Comparison of ENCODE assay signal across 15 cellular contexts in the genomic region with DNA sequence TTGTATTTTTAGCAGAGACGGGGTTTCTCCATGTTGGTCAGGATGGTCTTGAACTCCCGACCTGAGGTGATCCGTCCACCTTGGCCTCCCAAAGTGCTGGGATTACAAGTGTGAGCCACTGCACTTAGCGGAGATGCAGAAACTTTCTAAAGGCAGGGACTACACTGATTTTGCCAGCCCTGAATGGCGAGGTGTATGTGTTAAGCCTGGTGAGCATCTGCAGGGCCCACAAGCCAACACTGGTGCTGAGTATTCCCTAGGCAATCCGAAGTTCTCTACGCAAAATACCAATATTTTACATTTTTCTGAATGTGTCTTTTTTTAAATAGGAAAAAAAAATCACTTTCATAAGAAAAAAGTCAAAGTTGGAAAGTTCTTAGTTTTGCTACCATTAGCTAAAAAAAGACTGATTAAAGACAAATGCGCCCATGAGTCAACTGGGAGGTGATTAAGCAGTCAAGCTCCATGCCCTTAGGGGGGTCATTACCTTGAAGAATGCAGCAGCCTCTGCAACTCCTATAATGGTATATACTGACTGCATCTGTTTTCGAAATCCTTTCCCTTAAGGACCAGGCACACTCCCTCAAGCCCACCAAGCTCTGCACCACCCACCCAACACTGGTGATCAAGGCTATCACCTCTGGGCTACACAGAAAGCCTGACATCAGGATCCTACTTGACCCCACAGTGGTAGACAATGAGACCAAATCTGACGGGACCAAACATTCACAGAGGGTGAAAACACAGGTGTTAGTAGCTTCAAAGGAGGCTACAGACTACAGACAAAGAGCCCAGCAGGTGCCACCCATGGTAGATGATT.
A peak's percentile ranks its signal among the peaks of the same experiment; 100 is the strongest.
DNase-seq lines count a peak whose midpoint lies in the region; ATAC-seq, FAIRE-seq and TF ChIP-seq lines count a peak whose summit lies in the region.
"Had no signal": no experiment of that assay in that cellular context is flagged by ENCODE, and none has a peak within 500 bp of the region (broad histone marks: within the 10 kb centered on the region; RNA-seq: fewer than 3 reads in every experiment).

No MANE protein-coding gene starts in this region.

- no peaks in the 10 kb centered on the region for H3K36me3 Mint-ChIP-seq in CD4-positive, alpha-beta memory T cell

- no peak for FAIRE-seq in H54 (lab: Jason Lieb, UNC)
- FAIRE-seq: endometrium had no signal

- peak; percentile 45 for DNase-seq in H54 (ENCODE audit: insufficient read length, low spot score)
- no peak for DNase-seq in RWPE2 (ENCODE audit: low spot score)
- peak in 1 of 2 donors; percentile 70 for DNase-seq in fibroblast of lung (ENCODE audit: low read depth in 2 of 2)
- DNase-seq in CD4-positive, alpha-beta memory T cell: no peak
- no peak for DNase-seq in stimulated activated CD4-positive, alpha-beta T cell treated with anti-CD3 and anti-CD28 coated beads, Interleukin-4, amount 100 ng/mL, for 4 hours
- DNase-seq in brain microvascular endothelial cell: no peak
- DNase-seq: activated CD4-positive, alpha-beta T cell treated with anti-CD3 and anti-CD28 coated beads, Interleukin-2, amount 50 U/mL, for 4 hours; Calu3; NCI-H1436; NCI-H526; Peyer's patch; stimulated activated naive CD8-positive, alpha-beta T cell treated with anti-CD3 and anti-CD28 coated beads, Interleukin-15, amount 100 ng/mL, for 72 hours had no signal

- in situ Hi-C loops in brain microvascular endothelial cell (cut with HindIII; ENCODE audit: low pct_ligation_motif_present, low sequenced_read_pairs): no loop called here

- CTCF ChIA-PET in CD4-positive, alpha-beta memory T cell (lab: Charles Lee; ENCODE audit: partially characterized antibody): interaction anchor here (0.6 to 1.4 kb wide), 2 partner anchors 9 to 600 kb away, joined by 3 read pairs; no protein-coding TSS in a partner anchor

- peaks cover 0 to 10% (median 7%) of the 10 kb centered on the region in 8 donors for H3K9me3 Mint-ChIP-seq in CD4-positive, alpha-beta memory T cell

- no peak overlapping the region for H3K4me3 Mint-ChIP-seq in CD4-positive, alpha-beta memory T cell
- H3K4me3 Mint-ChIP-seq: neural crest cell; stimulated activated naive CD8-positive, alpha-beta T cell treated with anti-CD3 and anti-CD28 coated beads, Interleukin-15, amount 100 ng/mL, for 72 hours had no signal

- H3K27ac Mint-ChIP-seq in CD4-positive, alpha-beta memory T cell: no peak overlapping the region
- H3K27ac Mint-ChIP-seq: stimulated activated naive CD8-positive, alpha-beta T cell treated with anti-CD3 and anti-CD28 coated beads, Interleukin-15, amount 100 ng/mL, for 72 hours had no signal

- H3K4me1 ChIP-seq in RWPE2 (ENCODE audit: insufficient read depth, poor library complexity, severe bottlenecking) (peaks cover 12% of the 10 kb centered on the region), fibroblast of lung (ENCODE audit: control insufficient read depth, extremely low read depth, insufficient read depth, low read length) (peaks cover 3% of the 10 kb centered on the region)
- H3K4me1 ChIP-seq in CD4-positive, alpha-beta memory T cell (ENCODE audit: insufficient read depth, low read length): no peaks in the 10 kb centered on the region
- H3K4me1 ChIP-seq: Peyer's patch had no signal

- no peak overlapping the region for H2AFZ ChIP-seq in fibroblast of lung (ENCODE audit: low read length)

- H3K27ac ChIP-seq in RWPE2 (ENCODE audit: poor library complexity, severe bottlenecking): peak overlapping the region; percentile 68
- H3K27ac ChIP-seq in fibroblast of lung (ENCODE audit: insufficient read depth, low read length): no peak overlapping the region
- no peak overlapping the region for H3K27ac ChIP-seq in CD4-positive, alpha-beta memory T cell (ENCODE audit: low read depth, low read length)
- no peak overlapping the region for H3K27ac ChIP-seq in brain microvascular endothelial cell
- H3K27ac ChIP-seq: Peyer's patch had no signal

- H3K27me3 ChIP-seq in RWPE2 (ENCODE audit: insufficient read depth, poor library complexity, severe bottlenecking) (no peaks in the 10 kb centered on the region), fibroblast of lung (ENCODE audit: control insufficient read depth, insufficient read depth, low read length) (no peaks in the 10 kb centered on the region), brain microvascular endothelial cell (replicated peaks) (no peaks in the 10 kb centered on the region)
- H3K27me3 ChIP-seq in CD4-positive, alpha-beta memory T cell (ENCODE audit: insufficient read depth, low read length): no peaks in the 10 kb centered on the region
- H3K27me3 ChIP-seq: Peyer's patch had no signal

- no peak for TF ChIP-seq POLR2A in H54 (IDR thresholded peaks at IDR 0.05; ENCODE audit: low read depth, low read length)

- no peaks in the 10 kb centered on the region for H3K79me2 ChIP-seq in fibroblast of lung (ENCODE audit: control insufficient read depth, insufficient read depth, low read length)

- no peaks in the 10 kb centered on the region for H3K4me1 Mint-ChIP-seq in CD4-positive, alpha-beta memory T cell
- H3K4me1 Mint-ChIP-seq: stimulated activated naive CD8-positive, alpha-beta T cell treated with anti-CD3 and anti-CD28 coated beads, Interleukin-15, amount 100 ng/mL, for 72 hours had no signal

- H3K9me3 ChIP-seq in RWPE2 (ENCODE audit: severe bottlenecking) (no peaks in the 10 kb centered on the region), fibroblast of lung (ENCODE audit: control insufficient read depth, insufficient read depth, low read depth, low read length) (no peaks in the 10 kb centered on the region)
- H3K9me3 ChIP-seq in CD4-positive, alpha-beta memory T cell (ENCODE audit: control insufficient read depth in 1 of 2, low read length in 2 of 2): no peaks in the 10 kb centered on the region

- H3K4me3 ChIP-seq in RWPE2 (ENCODE audit: severe bottlenecking) (no peak overlapping the region), fibroblast of lung (replicated peaks in 1 of 4; ENCODE audit: control extremely low read depth in 1 of 4, insufficient read depth in 1 of 4, low read depth in 3 of 4, low read length in 4 of 4) (no peak overlapping the region), brain microvascular endothelial cell (ENCODE audit: low read depth, low read length) (no peak overlapping the region)
- H3K4me3 ChIP-seq in CD4-positive, alpha-beta memory T cell (ENCODE audit: low read length in 2 of 2): no peak overlapping the region
- H3K4me3 ChIP-seq: Peyer's patch had no signal

- ATAC-seq in RWPE2 (ENCODE audit: low read depth) (peak; percentile 90), GM19324 (IDR thresholded peaks at IDR 0.05; ENCODE audit: low FRiP score, unreplicated experiment) (no peak)
- ATAC-seq: stimulated activated naive CD8-positive, alpha-beta T cell treated with anti-CD3 and anti-CD28 coated beads, Interleukin-15, amount 100 ng/mL, for 72 hours had no signal

- intact Hi-C loops in CD4-positive, alpha-beta memory T cell (cut with micrococcal nuclease): no loop called here

- no peaks in the 10 kb centered on the region for H4K20me1 ChIP-seq in fibroblast of lung (ENCODE audit: control insufficient read depth, extremely low read depth, insufficient read depth, low read length)

- peak overlapping the region; percentile 19 for H3K4me2 ChIP-seq in fibroblast of lung (ENCODE audit: extremely low read depth, insufficient read depth, low read length)

- H3K36me3 ChIP-seq in RWPE2 (ENCODE audit: low read depth) (no peaks in the 10 kb centered on the region), fibroblast of lung (ENCODE audit: control insufficient read depth, insufficient read depth, low read length) (no peaks in the 10 kb centered on the region), brain microvascular endothelial cell (replicated peaks) (no peaks in the 10 kb centered on the region)
- no peaks in the 10 kb centered on the region for H3K36me3 ChIP-seq in CD4-positive, alpha-beta memory T cell (ENCODE audit: insufficient read depth, low read length)
- H3K36me3 ChIP-seq: Peyer's patch had no signal

- no peak overlapping the region for H3K9ac ChIP-seq in fibroblast of lung (ENCODE audit: insufficient read depth, low read length)

- TF ChIP-seq CTCF in RWPE2 (IDR thresholded peaks at IDR 0.05; ENCODE audit: poor library complexity, severe bottlenecking) (no peak), fibroblast of lung (conservative IDR thresholded peaks at IDR 0.05 in 1 of 2, IDR thresholded peaks at IDR 0.05 in 1 of 2; ENCODE audit: low read depth in 1 of 2, low read length in 2 of 2) (no peak), brain microvascular endothelial cell (IDR thresholded peaks at IDR 0.05; ENCODE audit: low read depth, low read length, missing control alignments) (no peak)

- POLR2A ChIA-PET in CD4-positive, alpha-beta memory T cell (lab: Charles Lee; ENCODE audit: partially characterized antibody): no interaction called here

- H3K27me3 Mint-ChIP-seq in CD4-positive, alpha-beta memory T cell: no peaks in the 10 kb centered on the region
- H3K27me3 Mint-ChIP-seq: stimulated activated naive CD8-positive, alpha-beta T cell treated with anti-CD3 and anti-CD28 coated beads, Interleukin-15, amount 100 ng/mL, for 72 hours had no signal
